Comparison of ENCODE assay signal across 8 cellular contexts in genomic region chr19:52897149-52897935, GRCh38. TPM values are rescaled to one million over a fixed set of nuclear protein-coding genes. Genes with fewer than 3 reads are reported as not detected.
DNase-seq lines count a peak whose midpoint lies in the region; ATAC-seq and TF ChIP-seq lines count a peak whose summit lies in the region.

TSS of gene ZNF320 (minus strand) at chr19:52897635. CDS start at chr19:52890255, 7,380 bp downstream.

- peak; percentile 78 for DNase-seq in AG09319 (ENCODE audit: extremely low read depth, low read depth)
- peak; percentile 86 for DNase-seq in NCI-H748 treated with DMSO at 0.1 percent for 48 hours (lab: John Stamatoyannopoulos, UW)
- peak; percentile 65 for DNase-seq in activated CD8-positive, alpha-beta memory T cell treated with anti-CD3 and anti-CD28 coated beads, Interleukin-2, amount 50 U/mL, for 1 hour (ENCODE audit: extremely low read depth)
- peak; percentile 97 for DNase-seq in endothelial cell (ENCODE audit: low spot score)
- DNase-seq in stimulated activated CD8-positive, alpha-beta memory T cell treated with anti-CD3 and anti-CD28 coated beads, Interleukin-2, amount 100 ng/mL, for 48 hours (ENCODE audit: low read depth in 2 of 2) = peak; percentile 80 to 85

- no peaks in the 10 kb centered on the region for H3K9me3 Mint-ChIP-seq in endothelial cell (ENCODE audit: unreplicated experiment)

- peaks cover 7% of the 10 kb centered on the region for H3K27me3 Mint-ChIP-seq in endothelial cell (ENCODE audit: unreplicated experiment)

- peak; percentile 96 for ATAC-seq in GM19023 (IDR thresholded peaks at IDR 0.05; ENCODE audit: unreplicated experiment)
- ATAC-seq in HG03342 (IDR thresholded peaks at IDR 0.05; ENCODE audit: unreplicated experiment) = peak; percentile 99

- H3K4me1 ChIP-seq in mononuclear cell (ENCODE audit: insufficient read depth, low read length) = peaks cover 13% of the 10 kb centered on the region

- peaks cover 21% of the 10 kb centered on the region for H3K36me3 Mint-ChIP-seq in endothelial cell (ENCODE audit: low read depth, unreplicated experiment)

- peak within 1 kb of the TSS; percentile 91 for H3K27ac Mint-ChIP-seq in endothelial cell (ENCODE audit: unreplicated experiment)

- H3K4me3 ChIP-seq in mononuclear cell (ENCODE audit: low read length) = peak within 1 kb of the TSS; percentile 60

- no peaks in the 10 kb centered on the region for H3K9me3 ChIP-seq in mononuclear cell (ENCODE audit: low read depth, low read length)

- H3K4me3 Mint-ChIP-seq in endothelial cell (ENCODE audit: unreplicated experiment) = peak within 1 kb of the TSS; percentile 94

- no peaks in the 10 kb centered on the region for H3K27me3 ChIP-seq in mononuclear cell (ENCODE audit: insufficient read depth, low read length)

- no peak for TF ChIP-seq CTCF in AG09319 (IDR thresholded peaks at IDR 0.05; ENCODE audit: low read depth, low read length)
- TF ChIP-seq CTCF in endothelial cell (IDR thresholded peaks at IDR 0.05; ENCODE audit: unreplicated experiment) = no peak

- H3K4me1 Mint-ChIP-seq in endothelial cell (ENCODE audit: unreplicated experiment) = peaks cover 13% of the 10 kb centered on the region

RNA-seq across cellular contexts. Expression of gene ZNF320, which starts in this region (rescaled TPM):
- total RNA-seq in endothelial cell (ENCODE audit: unreplicated experiment) (34.7 TPM), mononuclear cell (not detected)

Comparison
In these comparisons a context has a peak if more than half of its experiments do, and no peak if none do; other contexts are left out.
1. Peak in every context shown above with its lines: DNase-seq, ATAC-seq and H3K4me3 ChIP-seq.
2. RNA of gene ZNF320 (total RNA-seq): 34.7 TPM in endothelial cell (single experiment); not detected in mononuclear cell (single experiment); every median in the first group is over 10 times any median in the second.